In genomic region chr1:7543718-7544090, GRCh38 we compare ENCODE assay signal across 9 cellular contexts.
"Had no signal": no experiment of that assay in that cellular context is flagged by ENCODE, and none has a peak within 500 bp of the region (broad histone marks: within the 10 kb centered on the region; RNA-seq: fewer than 3 reads in every experiment).

No MANE protein-coding gene starts in this region.

- H2AFZ ChIP-seq: GM23248, GM23338 had no signal

- H3K27ac ChIP-seq: GM23248 had no signal

- ATAC-seq: GM23338, HCT116 had no signal

- DNase-seq: GM23248, GOT3, H7, H9, HCEC 1CT, HFFc6 had no signal

- H3K4me2 ChIP-seq: GM23338 had no signal

- H3K9ac ChIP-seq: GM23248 had no signal

- H3K4me3 ChIP-seq: GM23248, GM23338, HAP-1 had no signal

- H3K4me1 ChIP-seq: HAP-1 had no signal

- H3K9me3 ChIP-seq: HAP-1 had no signal

- H3K36me3 ChIP-seq: HAP-1 had no signal
